ENCODE assay signal across 1 cellular context in the genomic region with DNA sequence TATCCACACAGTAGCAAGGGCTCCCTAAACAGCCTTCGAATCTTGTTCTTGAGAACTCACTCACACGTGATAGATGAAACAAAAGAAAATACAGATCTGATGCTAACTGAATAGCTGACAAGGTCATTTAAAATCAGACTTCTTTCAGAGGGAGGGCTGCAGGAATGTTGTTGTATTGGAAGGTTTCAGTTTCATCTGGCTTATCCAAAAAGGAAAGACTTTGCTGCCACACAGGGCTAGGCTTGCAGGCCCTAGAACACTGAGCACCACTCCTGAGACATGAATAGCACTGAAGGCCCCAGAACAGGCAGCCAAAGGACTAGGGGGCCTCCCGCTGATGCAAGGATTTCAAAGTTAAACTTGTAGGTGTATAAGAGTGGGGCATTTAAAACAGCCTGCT.
TF ChIP-seq lines count a peak whose summit lies in the region.

No MANE protein-coding gene starts in this region.

TF ChIP-seq in GM12878, 131 proteins besides CTCF, POLR2A, EP300 and RAD21:
- TF ChIP-seq RCOR1 (conservative IDR thresholded peaks at IDR 0.05; ENCODE audit: low read depth, low read length), result no peak
- no peak for TF ChIP-seq ZZZ3 (IDR thresholded peaks at IDR 0.05; ENCODE audit: control insufficient read depth, insufficient read length, low read depth)
- no peak for TF ChIP-seq SREBF1 (IDR thresholded peaks at IDR 0.05; ENCODE audit: low read length)
- no peak for TF ChIP-seq CHD4 (IDR thresholded peaks at IDR 0.05)
- TF ChIP-seq BACH1 (IDR thresholded peaks at IDR 0.05; ENCODE audit: borderline replicate concordance), result no peak
- TF ChIP-seq SMC3 (IDR thresholded peaks at IDR 0.05; ENCODE audit: borderline replicate concordance, low read length), result no peak
- no peak for TF ChIP-seq TCF3 (IDR thresholded peaks at IDR 0.05; ENCODE audit: borderline replicate concordance, insufficient read depth, low read depth, low read length)
- TF ChIP-seq HDAC6 (IDR thresholded peaks at IDR 0.05; ENCODE audit: unreplicated experiment), result no peak
